ENCODE assay signal across 25 cellular contexts in genomic region chr22:36497910-36498669, GRCh38. TPM values are rescaled to one million over a fixed set of nuclear protein-coding genes. Genes with fewer than 3 reads are reported as not detected.
A peak's percentile ranks its signal among the peaks of the same experiment; 100 is the strongest.
DNase-seq lines count a peak whose midpoint lies in the region; ATAC-seq and TF ChIP-seq lines count a peak whose summit lies in the region.
"Had no signal": no experiment of that assay in that cellular context is flagged by ENCODE, and none has a peak within 500 bp of the region (broad histone marks: within the 10 kb centered on the region; RNA-seq: fewer than 3 reads in every experiment).

No MANE protein-coding gene starts in this region.

- H2BK5ac ChIP-seq in IMR-90 (ENCODE audit: low read depth, low read length, poor library complexity, severe bottlenecking) (no peak overlapping the region), mesendoderm (ENCODE audit: low read length) (no peak overlapping the region)

- no peak overlapping the region for H4K91ac ChIP-seq in IMR-90 (ENCODE audit: insufficient read depth, low read depth, low read length)

- H2BK120ac ChIP-seq in IMR-90 (ENCODE audit: low read depth, low read length) (no peak overlapping the region), mesendoderm (ENCODE audit: low read depth, low read length) (no peak overlapping the region)

- DNase-seq in IMR-90 (no peak), cardiac fibroblast (ENCODE audit: low read depth in 2 of 2) (no peak), mesendoderm (peak; percentile 36), sciatic nerve (ENCODE audit: low spot score) (no peak)
- DNase-seq: activated CD4-positive, alpha-beta T cell treated with anti-CD3 and anti-CD28 coated beads for 36 hours; activated CD8-positive, alpha-beta memory T cell treated with anti-CD3 and anti-CD28 coated beads for 24 hours; activated naive CD4-positive, alpha-beta T cell treated with Interleukin-2 at 50 U/mL for 16 hours; activated T-cell treated with anti-CD3 and anti-CD28 coated beads, Interleukin-2, amount 50 U/mL, for 24 hours; amniotic stem cell; CD4-positive, CD25-positive, alpha-beta regulatory T cell; central memory CD4-positive, alpha-beta T cell; DMS153; foreskin fibroblast; GF-D8; immature natural killer cell; Kasumi-1; NCI-H1105; NCI-H2107; SW 1271 had no signal

- intact Hi-C loops in IMR-90 (cut with micrococcal nuclease): no loop called here
- intact Hi-C loops in sciatic nerve (cut with DNase I): no loop called here

- H3K9me3 ChIP-seq in DOHH2 (ENCODE audit: control insufficient read depth, insufficient read depth, low read length): no peaks in the 10 kb centered on the region
- H3K9me3 ChIP-seq in IMR-90 (ENCODE audit: control insufficient read depth, insufficient read depth, low read length): no peaks in the 10 kb centered on the region
- H3K9me3 ChIP-seq: upper lobe of left lung had no signal

- H3K79me2 ChIP-seq in DOHH2 (ENCODE audit: control insufficient read depth, low read length) (no peaks in the 10 kb centered on the region), mesendoderm (ENCODE audit: control insufficient read depth, insufficient read depth, low read length) (no peaks in the 10 kb centered on the region)

- POLR2A ChIA-PET in IMR-90 (lab: Charles Lee; ENCODE audit: unreplicated experiment): no interaction called here

- H3K4me2 ChIP-seq in DOHH2 (ENCODE audit: low read length) (no peak overlapping the region), IMR-90 (ENCODE audit: low read depth, low read length) (no peak overlapping the region), mesendoderm (ENCODE audit: low read length) (no peak overlapping the region)

- H2BK20ac ChIP-seq in IMR-90 (ENCODE audit: low read depth, low read length): no peak overlapping the region

- H2BK15ac ChIP-seq in IMR-90 (ENCODE audit: low read depth, low read length) (no peak overlapping the region), mesendoderm (replicated peaks; ENCODE audit: low read depth) (no peak overlapping the region)

- H3K14ac ChIP-seq in IMR-90 (replicated peaks; ENCODE audit: low read depth, low read length): no peak overlapping the region

- no peaks in the 10 kb centered on the region for H3K9me2 ChIP-seq in DOHH2 (replicated peaks; ENCODE audit: control insufficient read depth, low read length)

- H4K20me1 ChIP-seq in DOHH2 (ENCODE audit: control insufficient read depth, insufficient read depth, low read depth, low read length): no peaks in the 10 kb centered on the region
- no peaks in the 10 kb centered on the region for H4K20me1 ChIP-seq in IMR-90 (ENCODE audit: insufficient read depth, low read length)

- H2AFZ ChIP-seq in IMR-90 (replicated peaks; ENCODE audit: low read length, poor library complexity): no peak overlapping the region

- WGBS in IMR-90 (ENCODE audit: extremely low coverage in 2 of 2, insufficient read length in 1 of 2), 2 experiments: 87% methylated on average over 14 of the region's 30 CpGs; no CpG with 5 or more reads in 1 of the 2 experiments
- WGBS in mesendoderm (ENCODE audit: extremely low coverage, insufficient coverage, low lambda C conversion rate): no CpG with 5 or more reads among the region's 30 CpGs

- peaks cover 15% of the 10 kb centered on the region for H3K4me1 ChIP-seq in DOHH2 (ENCODE audit: control insufficient read depth, low read length)
- no peaks in the 10 kb centered on the region for H3K4me1 ChIP-seq in IMR-90 (ENCODE audit: control insufficient read depth, insufficient read depth, low read length)
- no peaks in the 10 kb centered on the region for H3K4me1 ChIP-seq in mesendoderm (ENCODE audit: control insufficient read depth, low read depth, low read length)

- H2AK5ac ChIP-seq in IMR-90 (ENCODE audit: low read depth, low read length): no peak overlapping the region
- H2AK5ac ChIP-seq in mesendoderm (ENCODE audit: low read length): no peak overlapping the region

- H3K23ac ChIP-seq in IMR-90 (ENCODE audit: low read depth, low read length): no peak overlapping the region
- no peak overlapping the region for H3K23ac ChIP-seq in mesendoderm (ENCODE audit: low read length)

- H3K79me1 ChIP-seq in IMR-90 (ENCODE audit: low read depth in 1 of 2, low read length in 2 of 2) (no peaks in the 10 kb centered on the region), mesendoderm (ENCODE audit: low read length) (no peaks in the 10 kb centered on the region)

- BruUV-seq in IMR-90 (replicated peaks; lab: Mats Ljungman, UMichigan): no TSS peak

- H3K4ac ChIP-seq in IMR-90 (ENCODE audit: low read depth, low read length) (no peak overlapping the region), mesendoderm (ENCODE audit: low read depth, low read length) (no peak overlapping the region)

- no peak overlapping the region for H3K9ac ChIP-seq in IMR-90 (ENCODE audit: low read depth, low read length)
- no peak overlapping the region for H3K9ac ChIP-seq in mesendoderm (ENCODE audit: low read length)

- peaks cover 36% of the 10 kb centered on the region for H3K36me3 ChIP-seq in DOHH2 (ENCODE audit: control insufficient read depth, low read length)
- peaks cover 9% of the 10 kb centered on the region for H3K36me3 ChIP-seq in IMR-90 (ENCODE audit: control insufficient read depth, insufficient read depth, low read length)
- no peaks in the 10 kb centered on the region for H3K36me3 ChIP-seq in mesendoderm (ENCODE audit: control insufficient read depth, insufficient read depth, low read length)

- H3K9me1 ChIP-seq in IMR-90 (ENCODE audit: insufficient read depth, low read length): no peaks in the 10 kb centered on the region

- H4K8ac ChIP-seq in IMR-90 (ENCODE audit: low read depth in 2 of 2, low read length in 2 of 2): no peak overlapping the region
- H4K8ac ChIP-seq in mesendoderm (ENCODE audit: low read depth, low read length): no peak overlapping the region

- in situ Hi-C loops in IMR-90 (cut with MboI; ENCODE audit: low sequenced_read_pairs): no loop called here

- no peak overlapping the region for H3K27ac ChIP-seq in DOHH2 (ENCODE audit: low read depth, low read length)
- H3K27ac ChIP-seq in IMR-90 (ENCODE audit: insufficient read depth, low read length): no peak overlapping the region
- H3K27ac ChIP-seq in mesendoderm (ENCODE audit: low read depth, low read length): no peak overlapping the region
- H3K27ac ChIP-seq: epithelial cell of prostate, upper lobe of left lung had no signal

- TF ChIP-seq CTCF in DOHH2 (IDR thresholded peaks at IDR 0.05; ENCODE audit: low read depth, low read length, poor library complexity, severe bottlenecking): peak; percentile 20
- TF ChIP-seq CTCF in IMR-90 (conservative IDR thresholded peaks at IDR 0.05; ENCODE audit: low read depth, low read length): no peak
- peak; percentile 3 for TF ChIP-seq CTCF in cardiac fibroblast (IDR thresholded peaks at IDR 0.05; ENCODE audit: low read depth, low read length)

- H3F3A ChIP-seq in DOHH2 (ENCODE audit: control insufficient read depth, insufficient read depth): peaks cover 10% of the 10 kb centered on the region

- ATAC-seq in IMR-90 (ENCODE audit: low read depth) (no peak; the same call in 1 of the 2 replicates), HG03135 (IDR thresholded peaks at IDR 0.05; ENCODE audit: unreplicated experiment) (no peak), sciatic nerve (no peak), GM19397 (IDR thresholded peaks at IDR 0.05; ENCODE audit: unreplicated experiment) (no peak), GM21390 (IDR thresholded peaks at IDR 0.05; ENCODE audit: unreplicated experiment) (no peak)
- ATAC-seq: activated CD4-positive, alpha-beta T cell treated with anti-CD3 and anti-CD28 coated beads for 36 hours had no signal

- no peaks in the 10 kb centered on the region for H3K27me3 ChIP-seq in DOHH2 (ENCODE audit: control insufficient read depth, low read length)
- H3K27me3 ChIP-seq in IMR-90 (ENCODE audit: control insufficient read depth, insufficient read depth, low read length): no peaks in the 10 kb centered on the region
- no peaks in the 10 kb centered on the region for H3K27me3 ChIP-seq in mesendoderm (ENCODE audit: insufficient read depth, low read length, poor library complexity)
- H3K27me3 ChIP-seq: upper lobe of left lung had no signal

- no peak for TF ChIP-seq RAD21 in IMR-90 (IDR thresholded peaks at IDR 0.05; ENCODE audit: low read length)

- H2AK9ac ChIP-seq in IMR-90 (replicated peaks; ENCODE audit: low read depth, low read length, poor library complexity): peak overlapping the region; percentile 15

- H3K4me3 ChIP-seq in DOHH2 (ENCODE audit: low read length) (no peak overlapping the region), IMR-90 (ENCODE audit: insufficient read depth, low read depth, low read length) (no peak overlapping the region), cardiac fibroblast (replicated peaks in 1 of 2; ENCODE audit: low read depth in 2 of 2, low read length in 2 of 2) (no peak overlapping the region), mesendoderm (ENCODE audit: low read length) (no peak overlapping the region)
- H3K4me3 ChIP-seq: upper lobe of left lung had no signal

- H4K5ac ChIP-seq in IMR-90 (ENCODE audit: low read depth, low read length) (no peak overlapping the region), mesendoderm (ENCODE audit: low read length) (no peak overlapping the region)

- TF ChIP-seq POLR2A in IMR-90 (IDR thresholded peaks at IDR 0.05; ENCODE audit: low read depth, low read length): no peak

- no peak overlapping the region for H3K56ac ChIP-seq in IMR-90 (ENCODE audit: extremely low read depth, insufficient read depth, low read length)
- no peak overlapping the region for H3K56ac ChIP-seq in mesendoderm (ENCODE audit: low read length)

- H3K18ac ChIP-seq in IMR-90 (ENCODE audit: low read depth, low read length) (no peak overlapping the region), mesendoderm (ENCODE audit: low read length) (no peak overlapping the region)

- dilution Hi-C loops in IMR-90 (cut with HindIII; ENCODE audit: low sequenced_read_pairs, unreplicated experiment): no loop called here

- CTCF ChIA-PET in IMR-90 (lab: Yijun Ruan, JAX): no interaction called here

RNA-seq across cellular contexts. Expression of gene FOXRED2, which starts 8.8 kb away (rescaled TPM):
- 1.6 and 1.7 TPM in 2 replicates for total RNA-seq in IMR-90 (2012; rRNA removed)
- polyA plus RNA-seq in IMR-90 (2012; rRNA removed): 4.0 and 4.1 TPM in 2 replicates
- polyA plus RNA-seq in IMR-90 (2012; cell fraction: cytosol; rRNA removed): 2.6 and 4.0 TPM in 2 replicates
- 2.5 and 4.6 TPM in 2 replicates for polyA plus RNA-seq in IMR-90 (2012; cell fraction: nucleus; rRNA removed; ENCODE audit: low replicate concordance)
- 11.4 TPM for polyA plus RNA-seq in mesendoderm (2013, experiment 1 of 2)
- 11.7 TPM for polyA plus RNA-seq in mesendoderm (2013, experiment 2 of 2)
- total RNA-seq in sciatic nerve: 13.7 TPM

RNA-seq across cellular contexts. Expression of gene TXN2, which starts 16.6 kb away (rescaled TPM):
- total RNA-seq in IMR-90 (2012; rRNA removed) (49.6 and 51.7 TPM in 2 replicates), sciatic nerve (45.4 TPM)
- 166 and 175 TPM in 2 replicates for polyA plus RNA-seq in IMR-90 (2012; rRNA removed)
- polyA plus RNA-seq in IMR-90 (2012; cell fraction: cytosol; rRNA removed): 175 and 176 TPM in 2 replicates
- 99.2 and 111 TPM in 2 replicates for polyA plus RNA-seq in IMR-90 (2012; cell fraction: nucleus; rRNA removed; ENCODE audit: low replicate concordance)
- 46.4 TPM for polyA plus RNA-seq in mesendoderm (2013, experiment 1 of 2)
- polyA plus RNA-seq in mesendoderm (2013, experiment 2 of 2): 47.9 TPM

RNA-seq across cellular contexts. Expression of gene EIF3D, which starts 30.9 kb away (rescaled TPM):
- total RNA-seq in IMR-90 (2012; rRNA removed) (512 and 746 TPM in 2 replicates), sciatic nerve (132 TPM)
- 335 and 339 TPM in 2 replicates for polyA plus RNA-seq in IMR-90 (2012; rRNA removed)
- polyA plus RNA-seq in IMR-90 (2012; cell fraction: cytosol; rRNA removed): 440 and 592 TPM in 2 replicates
- 315 and 390 TPM in 2 replicates for polyA plus RNA-seq in IMR-90 (2012; cell fraction: nucleus; rRNA removed; ENCODE audit: low replicate concordance)
- polyA plus RNA-seq in mesendoderm (2013, experiment 1 of 2): 169 TPM
- 164 TPM for polyA plus RNA-seq in mesendoderm (2013, experiment 2 of 2)
